Comparison of ENCODE assay signal across 36 cellular contexts in the genomic region with DNA sequence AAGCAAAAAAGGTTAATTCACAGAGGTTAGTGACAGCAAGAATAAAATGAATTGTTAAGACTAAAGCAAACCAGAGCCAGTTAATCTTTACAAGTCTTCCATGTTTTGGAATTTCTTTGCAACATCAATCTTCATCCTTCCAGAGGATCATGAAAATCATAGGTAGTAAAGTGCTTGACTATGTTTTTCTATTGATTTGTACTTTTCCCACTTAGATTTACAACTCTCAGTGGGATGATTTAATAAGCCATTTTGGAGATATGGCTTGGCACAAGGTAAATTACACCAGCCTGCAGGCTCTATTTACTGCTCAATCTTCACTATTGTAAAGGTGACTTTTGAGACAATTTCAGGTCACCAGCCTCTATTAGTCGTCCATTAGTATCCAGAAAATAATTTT.
"Had no signal": no experiment of that assay in that cellular context is flagged by ENCODE, and none has a peak within 500 bp of the region (broad histone marks: within the 10 kb centered on the region; RNA-seq: fewer than 3 reads in every experiment).

No MANE protein-coding gene starts in this region.

- H3K27ac Mint-ChIP-seq: activated B cell treated with CpG ODN at 0.5 μM for 24 hours; activated CD4-positive, alpha-beta memory T cell treated with anti-CD3 and anti-CD28 coated beads for 36 hours; activated CD4-positive, alpha-beta T cell treated with anti-CD3 and anti-CD28 coated beads, Interleukin-2, amount 10 ng/mL, durations not matched to agents 24 days and 14 days; activated CD8-positive, alpha-beta T cell treated with anti-CD3 and anti-CD28 coated beads for 36 hours; activated naive CD4-positive, alpha-beta T cell treated with anti-CD3 and anti-CD28 coated beads for 36 hours; activated naive CD4-positive, alpha-beta T cell treated with anti-CD3 and anti-CD28 coated beads, Interleukin-2, amount 50 U/mL, for 72 hours; activated naive CD8-positive, alpha-beta T cell treated with anti-CD3 and anti-CD28 coated beads for 36 hours; activated T-cell treated with anti-CD3 and anti-CD28 coated beads, Interleukin-2, amount 50 U/mL, for 72 hours; activated T-helper 1 cell treated with anti-CD3 and anti-CD28 coated beads, Interleukin-12 subunit alpha, Interleukin-12 subunit beta, Interleukin-2, Interleukin-4 antibody, amounts not matched to agents 30 ng/mL and 10 ng/mL and 1 ng/mL, durations not matched to agents 14 hours and 24 hours and 36 hours; activated T-helper 17 cell treated with anti-CD3 and anti-CD28 coated beads, Interleukin-2, amount 50 U/mL, for 72 hours; brain; T-helper 1 cell treated with Interleukin-12 subunit alpha and Interleukin-12 subunit beta and Interleukin-4 antibody, amounts not matched to agents 30 μg/mL and 1 μg/mL, for 36 hours; T-helper 2 cell treated with Interferon-gamma antibody and Interleukin-4, amounts not matched to agents 5 μg/mL and 100 μg/mL, for 36 hours had no signal

- H3K9me3 ChIP-seq: adrenal gland had no signal

- H3K27me3 Mint-ChIP-seq: activated B cell treated with CpG ODN at 0.5 μM for 24 hours; activated CD4-positive, alpha-beta memory T cell treated with anti-CD3 and anti-CD28 coated beads for 36 hours; activated CD4-positive, alpha-beta T cell treated with anti-CD3 and anti-CD28 coated beads, Interleukin-2, amount 10 ng/mL, durations not matched to agents 24 days and 14 days; activated CD8-positive, alpha-beta T cell treated with anti-CD3 and anti-CD28 coated beads for 36 hours; activated naive CD8-positive, alpha-beta T cell treated with anti-CD3 and anti-CD28 coated beads for 36 hours; activated T-helper 17 cell treated with anti-CD3 and anti-CD28 coated beads, Interleukin-2, amount 50 U/mL, for 72 hours; central memory CD8-positive, alpha-beta T cell had no signal

- H3K4me3 ChIP-seq: adrenal gland, cardiac muscle cell had no signal

- ATAC-seq: activated CD8-positive, alpha-beta T cell treated with anti-CD3 and anti-CD28 coated beads for 36 hours; activated naive CD4-positive, alpha-beta T cell treated with anti-CD3 and anti-CD28 coated beads, Interleukin-2, amount 50 U/mL, for 72 hours; activated T-cell treated with anti-CD3 and anti-CD28 coated beads, Interleukin-2, amount 50 U/mL, for 4 hours; activated T-cell treated with anti-CD3 and anti-CD28 coated beads, Interleukin-2, amount 50 U/mL, for 72 hours; activated T-helper 17 cell treated with anti-CD3 and anti-CD28 coated beads, Interleukin-2, amount 50 U/mL, for 72 hours had no signal

- H3K4me1 ChIP-seq: adrenal gland had no signal

- H3K27ac ChIP-seq: adrenal gland, cardiac muscle cell, VCaP had no signal

- H3K4me3 Mint-ChIP-seq: activated B cell treated with CpG ODN at 0.5 μM for 24 hours; activated CD4-positive, alpha-beta memory T cell treated with anti-CD3 and anti-CD28 coated beads for 36 hours; activated CD4-positive, alpha-beta T cell treated with anti-CD3 and anti-CD28 coated beads, Interleukin-2, amount 10 ng/mL, durations not matched to agents 24 days and 14 days; activated CD8-positive, alpha-beta T cell treated with anti-CD3 and anti-CD28 coated beads for 36 hours; activated naive CD4-positive, alpha-beta T cell treated with anti-CD3 and anti-CD28 coated beads for 36 hours; activated naive CD8-positive, alpha-beta T cell treated with anti-CD3 and anti-CD28 coated beads for 36 hours; activated T-cell treated with anti-CD3 and anti-CD28 coated beads, Interleukin-2, amount 50 U/mL, for 4 hours; activated T-cell treated with anti-CD3 and anti-CD28 coated beads, Interleukin-2, amount 50 U/mL, for 72 hours; activated T-helper 1 cell treated with anti-CD3 and anti-CD28 coated beads, Interleukin-12 subunit alpha, Interleukin-12 subunit beta, Interleukin-2, Interleukin-4 antibody, amounts not matched to agents 30 ng/mL and 10 ng/mL and 1 ng/mL, durations not matched to agents 14 hours and 24 hours and 36 hours; activated T-helper 17 cell treated with anti-CD3 and anti-CD28 coated beads, Interleukin-2, amount 50 U/mL, for 72 hours; brain; central memory CD8-positive, alpha-beta T cell; T-helper 1 cell treated with Interleukin-12 subunit alpha and Interleukin-12 subunit beta and Interleukin-4 antibody, amounts not matched to agents 30 μg/mL and 1 μg/mL, for 36 hours; T-helper 2 cell treated with Interferon-gamma antibody and Interleukin-4, amounts not matched to agents 5 μg/mL and 100 μg/mL, for 36 hours had no signal

- H3K9me3 Mint-ChIP-seq: activated B cell treated with CpG ODN at 0.5 μM for 24 hours; activated CD4-positive, alpha-beta memory T cell treated with anti-CD3 and anti-CD28 coated beads for 36 hours; activated CD4-positive, alpha-beta T cell treated with anti-CD3 and anti-CD28 coated beads, Interleukin-2, amount 10 ng/mL, durations not matched to agents 24 days and 14 days; activated CD8-positive, alpha-beta T cell treated with anti-CD3 and anti-CD28 coated beads for 36 hours; activated naive CD4-positive, alpha-beta T cell treated with anti-CD3 and anti-CD28 coated beads for 36 hours; activated naive CD4-positive, alpha-beta T cell treated with anti-CD3 and anti-CD28 coated beads, Interleukin-2, amount 50 U/mL, for 72 hours; activated naive CD8-positive, alpha-beta T cell treated with anti-CD3 and anti-CD28 coated beads for 36 hours; activated T-cell treated with anti-CD3 and anti-CD28 coated beads, Interleukin-2, amount 50 U/mL, for 4 hours; activated T-cell treated with anti-CD3 and anti-CD28 coated beads, Interleukin-2, amount 50 U/mL, for 72 hours; activated T-helper 1 cell treated with anti-CD3 and anti-CD28 coated beads, Interleukin-12 subunit alpha, Interleukin-12 subunit beta, Interleukin-2, Interleukin-4 antibody, amounts not matched to agents 30 ng/mL and 10 ng/mL and 1 ng/mL, durations not matched to agents 14 hours and 24 hours and 36 hours; activated T-helper 17 cell treated with anti-CD3 and anti-CD28 coated beads, Interleukin-2, amount 50 U/mL, for 72 hours; central memory CD8-positive, alpha-beta T cell; T-helper 1 cell treated with Interleukin-12 subunit alpha and Interleukin-12 subunit beta and Interleukin-4 antibody, amounts not matched to agents 30 μg/mL and 1 μg/mL, for 36 hours; T-helper 2 cell treated with Interferon-gamma antibody and Interleukin-4, amounts not matched to agents 5 μg/mL and 100 μg/mL, for 36 hours had no signal

- H3K4me1 Mint-ChIP-seq: activated T-helper 17 cell treated with anti-CD3 and anti-CD28 coated beads, Interleukin-2, amount 50 U/mL, for 72 hours; brain had no signal

- H3K27me3 ChIP-seq: adrenal gland, cardiac muscle cell had no signal

- DNase-seq: activated B cell treated with CpG ODN at 0.5 μM for 24 hours; activated CD4-positive, alpha-beta memory T cell treated with anti-CD3 and anti-CD28 coated beads for 36 hours; activated CD4-positive, alpha-beta T cell treated with anti-CD3 and anti-CD28 coated beads for 4 hours; activated CD4-positive, alpha-beta T cell treated with anti-CD3 and anti-CD28 coated beads, Interleukin-2, amount 10 ng/mL, durations not matched to agents 24 days and 14 days; activated CD4-positive, alpha-beta T cell treated with anti-CD3 and anti-CD28 coated beads, Interleukin-2, amount 50 U/mL, for 1 hour; activated CD4-positive, alpha-beta T cell treated with anti-CD3 and anti-CD28 coated beads, Interleukin-2, amount 50 U/mL, for 4 hours; activated CD4-positive, CD25-positive, alpha-beta regulatory T cell treated with anti-CD3 and anti-CD28 coated beads, Interleukin-2, amount 50 U/mL, for 72 hours; activated CD8-positive, alpha-beta memory T cell treated with anti-CD3 and anti-CD28 coated beads, Interleukin-2, amount 50 U/mL, for 4 hours; activated CD8-positive, alpha-beta T cell treated with anti-CD3 and anti-CD28 coated beads for 36 hours; activated effector memory CD4-positive, alpha-beta T cell treated with anti-CD3 and anti-CD28 coated beads, Interleukin-2, amount 50 U/mL, for 16 hours; activated gamma-delta T cell treated with Interleukin-2 at 50 U/mL for 16 hours; activated naive CD4-positive, alpha-beta T cell; activated naive CD4-positive, alpha-beta T cell treated with anti-CD3 and anti-CD28 coated beads for 36 hours; activated naive CD4-positive, alpha-beta T cell treated with anti-CD3 and anti-CD28 coated beads, Interleukin-2, amount 50 U/mL, for 16 hours; activated naive CD8-positive, alpha-beta T cell treated with anti-CD3 and anti-CD28 coated beads for 36 hours; activated T-cell treated with anti-CD3 and anti-CD28 coated beads for 4 hours; activated T-cell treated with anti-CD3 and anti-CD28 coated beads, Interleukin-2, amount 50 U/mL, for 1 hour; activated T-cell treated with anti-CD3 and anti-CD28 coated beads, Interleukin-2, amount 50 U/mL, for 4 hours; activated T-cell treated with anti-CD3 and anti-CD28 coated beads, Interleukin-2, amount 50 U/mL, for 72 hours; adrenal gland; amniotic stem cell; aorta; caudate nucleus; cerebellar nuclear complex; T-helper 2 cell; T-helper 9 cell had no signal

- H3K36me3 Mint-ChIP-seq: activated CD4-positive, alpha-beta memory T cell treated with anti-CD3 and anti-CD28 coated beads for 36 hours; activated naive CD4-positive, alpha-beta T cell treated with anti-CD3 and anti-CD28 coated beads, Interleukin-2, amount 50 U/mL, for 72 hours; activated naive CD8-positive, alpha-beta T cell treated with anti-CD3 and anti-CD28 coated beads for 36 hours; brain had no signal

- H3K36me3 ChIP-seq: adrenal gland, cardiac muscle cell had no signal

- FAIRE-seq: TTC549 had no signal
